In genomic region chr10:63007112-63007511, GRCh38 we compare ENCODE assay signal across 14 cellular contexts.
"Had no signal": no experiment of that assay in that cellular context is flagged by ENCODE, and none has a peak within 500 bp of the region (broad histone marks: within the 10 kb centered on the region; RNA-seq: fewer than 3 reads in every experiment).

No MANE protein-coding gene starts in this region.

- ATAC-seq: gastroesophageal sphincter; left ventricle myocardium superior; SK-N-SH treated with all-trans-retinoic acid at 6 μM for 48 hours; stimulated activated memory B cell treated with anti-CD40 and anti-IgM and Interleukin-4, amounts not matched to agents 10 μg/mL and 1 μg/mL and 100 μg/mL, for 72 hours had no signal

- H3K4me1 Mint-ChIP-seq: activated naive CD4-positive, alpha-beta T cell treated with anti-CD3 and anti-CD28 coated beads, Interleukin-2, amount 10 ng/mL, durations not matched to agents 7 days and 5 days; brain; memory B cell; stimulated activated memory B cell treated with anti-CD40 and anti-IgM and Interleukin-4, amounts not matched to agents 10 μg/mL and 1 μg/mL and 100 μg/mL, for 72 hours had no signal

- H3K36me3 Mint-ChIP-seq: activated naive CD4-positive, alpha-beta T cell treated with anti-CD3 and anti-CD28 coated beads, Interleukin-2, amount 10 ng/mL, durations not matched to agents 7 days and 5 days; brain; memory B cell; natural killer cell treated with Interleukin-12 subunit alpha and Interleukin-12 subunit beta and Interleukin-15 and Interleukin-18, amount 100 ng/mL, for 72 hours; stimulated activated memory B cell treated with anti-CD40 and anti-IgM and Interleukin-4, amounts not matched to agents 10 μg/mL and 1 μg/mL and 100 μg/mL, for 72 hours; type B pancreatic cell had no signal

- H3K27ac Mint-ChIP-seq: activated naive CD4-positive, alpha-beta T cell treated with anti-CD3 and anti-CD28 coated beads, Interleukin-2, amount 10 ng/mL, durations not matched to agents 7 days and 5 days; activated T-helper 2 cell treated with anti-CD3 and anti-CD28 coated beads, Interferon-gamma antibody, Interleukin-2, Interleukin-4, amounts not matched to agents 10 μg/mL and 5 μg/mL and 100 μg/mL, durations not matched to agents 14 hours and 24 hours and 36 hours; brain; memory B cell; natural killer cell treated with Interleukin-12 subunit alpha and Interleukin-12 subunit beta and Interleukin-15 and Interleukin-18, amount 100 ng/mL, for 72 hours; stimulated activated memory B cell treated with anti-CD40 and anti-IgM and Interleukin-4, amounts not matched to agents 10 μg/mL and 1 μg/mL and 100 μg/mL, for 72 hours; type B pancreatic cell had no signal

- H3K27me3 Mint-ChIP-seq: activated naive CD4-positive, alpha-beta T cell treated with anti-CD3 and anti-CD28 coated beads, Interleukin-2, amount 10 ng/mL, durations not matched to agents 7 days and 5 days; brain; stimulated activated memory B cell treated with anti-CD40 and anti-IgM and Interleukin-4, amounts not matched to agents 10 μg/mL and 1 μg/mL and 100 μg/mL, for 72 hours had no signal

- H3K9me3 Mint-ChIP-seq: activated naive CD4-positive, alpha-beta T cell treated with anti-CD3 and anti-CD28 coated beads, Interleukin-2, amount 10 ng/mL, durations not matched to agents 7 days and 5 days; activated T-helper 2 cell treated with anti-CD3 and anti-CD28 coated beads, Interferon-gamma antibody, Interleukin-2, Interleukin-4, amounts not matched to agents 10 μg/mL and 5 μg/mL and 100 μg/mL, durations not matched to agents 14 hours and 24 hours and 36 hours; brain; memory B cell; natural killer cell treated with Interleukin-12 subunit alpha and Interleukin-12 subunit beta and Interleukin-15 and Interleukin-18, amount 100 ng/mL, for 72 hours; stimulated activated memory B cell treated with anti-CD40 and anti-IgM and Interleukin-4, amounts not matched to agents 10 μg/mL and 1 μg/mL and 100 μg/mL, for 72 hours; type B pancreatic cell had no signal

- H3K4me3 Mint-ChIP-seq: activated naive CD4-positive, alpha-beta T cell treated with anti-CD3 and anti-CD28 coated beads, Interleukin-2, amount 10 ng/mL, durations not matched to agents 7 days and 5 days; brain; memory B cell; natural killer cell treated with Interleukin-12 subunit alpha and Interleukin-12 subunit beta and Interleukin-15 and Interleukin-18, amount 100 ng/mL, for 72 hours; stimulated activated memory B cell treated with anti-CD40 and anti-IgM and Interleukin-4, amounts not matched to agents 10 μg/mL and 1 μg/mL and 100 μg/mL, for 72 hours; type B pancreatic cell had no signal

- DNase-seq: activated naive CD4-positive, alpha-beta T cell treated with anti-CD3 and anti-CD28 coated beads, Interleukin-2, amount 10 ng/mL, durations not matched to agents 7 days and 5 days; aorta; hypothalamus; left ventricle myocardium superior; ovary; spleen had no signal
